In the genomic region with DNA sequence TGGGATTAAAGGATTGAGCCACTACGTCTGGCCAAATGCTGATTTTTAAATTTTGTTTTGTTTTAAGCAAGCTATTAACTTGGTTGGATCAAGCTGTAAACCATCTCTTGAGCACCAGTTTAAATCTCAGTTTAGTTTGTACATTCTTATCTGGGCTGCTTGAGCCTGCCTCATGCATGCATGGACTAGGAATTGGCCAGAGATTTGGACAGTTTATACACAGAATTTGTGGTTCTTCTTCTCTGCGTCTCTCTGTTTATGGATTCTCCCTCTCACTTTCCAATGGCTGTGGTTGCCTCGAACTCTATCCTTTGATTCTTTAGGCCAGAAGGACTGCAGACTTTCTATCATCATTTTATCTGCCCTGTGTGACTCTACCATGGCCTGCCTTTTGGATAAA, we compare ENCODE assay signal across 28 cellular contexts.
"Had no signal": no experiment of that assay in that cellular context is flagged by ENCODE, and none has a peak within 500 bp of the region (broad histone marks: within the 10 kb centered on the region; RNA-seq: fewer than 3 reads in every experiment).

No MANE protein-coding gene starts in this region.

- H3K27ac Mint-ChIP-seq: activated CD4-positive, alpha-beta T cell treated with anti-CD3 and anti-CD28 coated beads, Interleukin-2, amount 10 ng/mL, durations not matched to agents 24 days and 14 days; activated CD8-positive, alpha-beta T cell treated with anti-CD3 and anti-CD28 coated beads for 36 hours; activated naive CD4-positive, alpha-beta T cell treated with anti-CD3 and anti-CD28 coated beads, Interleukin-2, amount 50 U/mL, for 24 hours; activated T-cell treated with anti-CD3 and anti-CD28 coated beads, Interleukin-2, amount 50 U/mL, for 24 hours; activated T-helper 2 cell treated with anti-CD3 and anti-CD28 coated beads, Interferon-gamma antibody, Interleukin-2, Interleukin-4, amounts not matched to agents 10 μg/mL and 5 μg/mL and 100 μg/mL, durations not matched to agents 14 hours and 24 hours and 36 hours; T-helper 1 cell treated with Interleukin-12 subunit alpha and Interleukin-12 subunit beta and Interleukin-4 antibody, amounts not matched to agents 30 μg/mL and 1 μg/mL, for 36 hours; T-helper 2 cell treated with Interferon-gamma antibody and Interleukin-4, amounts not matched to agents 5 μg/mL and 100 μg/mL, for 36 hours had no signal

- ATAC-seq: activated CD8-positive, alpha-beta T cell treated with anti-CD3 and anti-CD28 coated beads for 36 hours; Panc1 had no signal

- H3K27me3 Mint-ChIP-seq: activated naive CD4-positive, alpha-beta T cell treated with anti-CD3 and anti-CD28 coated beads, Interleukin-2, amount 50 U/mL, for 24 hours had no signal

- DNase-seq: activated CD4-positive, alpha-beta T cell treated with anti-CD3 and anti-CD28 coated beads, Interleukin-2, amount 10 ng/mL, durations not matched to agents 24 days and 14 days; activated CD4-positive, alpha-beta T cell treated with anti-CD3 and anti-CD28 coated beads, Interleukin-2, amount 50 U/mL, for 4 hours; activated CD8-positive, alpha-beta T cell treated with anti-CD3 and anti-CD28 coated beads for 36 hours; activated gamma-delta T cell; activated naive CD4-positive, alpha-beta T cell treated with Interleukin-2 at 50 U/mL for 16 hours; activated naive CD8-positive, alpha-beta T cell treated with anti-CD3 and anti-CD28 coated beads, Interleukin-2, amount 10 ng/mL, durations not matched to agents 7 days and 5 days; activated T-cell treated with anti-CD3 and anti-CD28 coated beads, Interleukin-2, amount 50 U/mL, for 24 hours; amygdala; Karpas-422; NCI-H1105; NCI-H1417 treated with DMSO at 0.1 percent for 48 hours; NCI-H1694; NCI-H1930; NCI-H2081 treated with DMSO at 0.1 percent for 48 hours; NCI-H226; NCI-H446 treated with DMSO at 0.1 percent for 48 hours; NCI-H524; NCI-H69; SHP77 treated with DMSO at 0.1 percent for 48 hours; SK-N-SH had no signal

- H3K4me1 Mint-ChIP-seq: activated naive CD4-positive, alpha-beta T cell treated with anti-CD3 and anti-CD28 coated beads, Interleukin-2, amount 50 U/mL, for 24 hours had no signal

- H3K4me3 Mint-ChIP-seq: activated CD4-positive, alpha-beta T cell treated with anti-CD3 and anti-CD28 coated beads, Interleukin-2, amount 10 ng/mL, durations not matched to agents 24 days and 14 days; activated CD8-positive, alpha-beta T cell treated with anti-CD3 and anti-CD28 coated beads for 36 hours; activated naive CD4-positive, alpha-beta T cell treated with anti-CD3 and anti-CD28 coated beads, Interleukin-2, amount 50 U/mL, for 24 hours; activated naive CD8-positive, alpha-beta T cell treated with anti-CD3 and anti-CD28 coated beads, Interleukin-2, amount 10 ng/mL, durations not matched to agents 7 days and 5 days; activated T-cell treated with anti-CD3 and anti-CD28 coated beads, Interleukin-2, amount 50 U/mL, for 24 hours; T-helper 1 cell treated with Interleukin-12 subunit alpha and Interleukin-12 subunit beta and Interleukin-4 antibody, amounts not matched to agents 30 μg/mL and 1 μg/mL, for 36 hours; T-helper 2 cell treated with Interferon-gamma antibody and Interleukin-4, amounts not matched to agents 5 μg/mL and 100 μg/mL, for 36 hours had no signal

- H3K9me3 Mint-ChIP-seq: activated naive CD4-positive, alpha-beta T cell treated with anti-CD3 and anti-CD28 coated beads, Interleukin-2, amount 50 U/mL, for 24 hours had no signal

- H3K27ac ChIP-seq: ascending aorta, cardiac muscle cell, SJSA1 had no signal

- H3K4me3 ChIP-seq: ascending aorta, cardiac muscle cell, SJSA1 had no signal

- H3K27me3 ChIP-seq: ascending aorta, cardiac muscle cell, SJSA1 had no signal

- H3K4me1 ChIP-seq: ascending aorta, SJSA1 had no signal

- H3K4me2 ChIP-seq: SK-N-SH had no signal

- H3K36me3 ChIP-seq: ascending aorta, cardiac muscle cell, SJSA1 had no signal
